Comparison of ENCODE assay signal across 15 cellular contexts in genomic region chr1:40659649-40659947, GRCh38. TPM values are rescaled to one million over a fixed set of nuclear protein-coding genes. Genes with fewer than 3 reads are reported as not detected.
DNase-seq lines count a peak whose midpoint lies in the region; ATAC-seq, FAIRE-seq and TF ChIP-seq lines count a peak whose summit lies in the region.
"Had no signal": no experiment of that assay in that cellular context is flagged by ENCODE, and none has a peak within 500 bp of the region (broad histone marks: within the 10 kb centered on the region; RNA-seq: fewer than 3 reads in every experiment).

No MANE protein-coding gene starts in this region.

- DNase-seq in cardiac muscle cell (ENCODE audit: low read depth in 1 of 2, low spot score in 1 of 2): peak in 1 of 2 donors; percentile 12
- no peak for DNase-seq in left ventricle myocardium inferior
- no peak for DNase-seq in endodermal cell
- no peak for DNase-seq in H54 (ENCODE audit: insufficient read length, low spot score)
- DNase-seq in WTC11 (ENCODE audit: low spot score): no peak
- DNase-seq: AML-193; C1 segment of cervical spinal cord; Calu3; CD4-positive, alpha-beta T cell; DMS 273 treated with DMSO at 0.1 percent for 48 hours; H7 had no signal

- TF ChIP-seq CTCF in cardiac muscle cell (IDR thresholded peaks at IDR 0.05; ENCODE audit: low read depth, low read length) (no peak), left ventricle myocardium inferior (IDR thresholded peaks at IDR 0.05; ENCODE audit: borderline replicate concordance) (no peak), Loucy (conservative IDR thresholded peaks at IDR 0.05; ENCODE audit: low read length) (no peak), endodermal cell (conservative IDR thresholded peaks at IDR 0.05) (no peak), WTC11 (IDR thresholded peaks at IDR 0.05) (no peak)

- ATAC-seq in GM18873 (IDR thresholded peaks at IDR 0.05; ENCODE audit: low FRiP score, unreplicated experiment) (no peak), WTC11 (no peak)

- H3K36me3 Mint-ChIP-seq in endodermal cell (ENCODE audit: low read depth) (no peaks in the 10 kb centered on the region), WTC11 (no peaks in the 10 kb centered on the region)

- H3K4me3 ChIP-seq in cardiac muscle cell (no peak overlapping the region), left ventricle myocardium inferior (no peak overlapping the region), Loucy (ENCODE audit: low read length, poor library complexity, severe bottlenecking) (no peak overlapping the region), endodermal cell (ENCODE audit: low read length) (no peak overlapping the region), mesodermal cell (ENCODE audit: extremely low read depth, insufficient read depth, low read length, poor library complexity, severe bottlenecking) (no peak overlapping the region)

- intact Hi-C loops in left ventricle myocardium inferior (cut with micrococcal nuclease): no loop called here

- no peaks in the 10 kb centered on the region for H3F3A ChIP-seq in Loucy (ENCODE audit: low read depth)

- peaks cover 12% of the 10 kb centered on the region for H4K20me1 ChIP-seq in Loucy (ENCODE audit: insufficient read depth, low read length, poor library complexity, severe bottlenecking)

- POLR2A ChIA-PET in WTC11 (lab: Charles Lee): no interaction called here

- H3K27me3 Mint-ChIP-seq in endodermal cell (ENCODE audit: insufficient read depth) (peaks cover 5% of the 10 kb centered on the region), WTC11 (ENCODE audit: low read depth) (no peaks in the 10 kb centered on the region)

- H3K9me2 ChIP-seq in Loucy (replicated peaks; ENCODE audit: low read depth, low read length): no peaks in the 10 kb centered on the region

- FAIRE-seq in H54 (lab: Jason Lieb, UNC): no peak

- H3K27ac ChIP-seq in cardiac muscle cell: peak overlapping the region; percentile 97
- no peak overlapping the region for H3K27ac ChIP-seq in left ventricle myocardium inferior (replicated peaks)
- peak overlapping the region; percentile 32 for H3K27ac ChIP-seq in endodermal cell (ENCODE audit: low read depth, low read length)
- peak overlapping the region; percentile 3 for H3K27ac ChIP-seq in mesodermal cell (ENCODE audit: low read depth, low read length, severe bottlenecking)
- H3K27ac ChIP-seq: 22Rv1 had no signal

- peaks cover 42% of the 10 kb centered on the region; the same call in 1 of the 2 replicates for H3K79me2 ChIP-seq in Loucy (ENCODE audit: insufficient read depth, low read length)

- H3K4me1 Mint-ChIP-seq in endodermal cell (peaks cover 17% of the 10 kb centered on the region), WTC11 (peaks cover 28% of the 10 kb centered on the region)

- H3K27ac Mint-ChIP-seq in endodermal cell (no peak overlapping the region), WTC11 (no peak overlapping the region)
- H3K27ac Mint-ChIP-seq: CD4-positive, alpha-beta T cell had no signal

- H3K4me2 ChIP-seq in Loucy (ENCODE audit: low read depth, low read length, poor library complexity, severe bottlenecking): peak overlapping the region; percentile 26

- no peak overlapping the region for H2AFZ ChIP-seq in Loucy (ENCODE audit: low read length)

- TF ChIP-seq POLR2A in H54 (IDR thresholded peaks at IDR 0.05; ENCODE audit: low read depth, low read length): no peak

- H3K9ac ChIP-seq in Loucy (ENCODE audit: low read depth, low read length, poor library complexity, severe bottlenecking): no peak overlapping the region
- no peak overlapping the region for H3K9ac ChIP-seq in endodermal cell (ENCODE audit: extremely low read depth, low read length, poor library complexity, severe bottlenecking)

- H3K27me3 ChIP-seq in cardiac muscle cell: no peaks in the 10 kb centered on the region
- H3K27me3 ChIP-seq in left ventricle myocardium inferior (ENCODE audit: low read depth): no peaks in the 10 kb centered on the region
- H3K27me3 ChIP-seq in Loucy (ENCODE audit: insufficient read depth, low read length, poor library complexity, severe bottlenecking): no peaks in the 10 kb centered on the region
- H3K27me3 ChIP-seq in endodermal cell (ENCODE audit: control insufficient read depth, insufficient read depth, low read length, poor library complexity, severe bottlenecking): no peaks in the 10 kb centered on the region

- H3K9me3 Mint-ChIP-seq in endodermal cell (no peaks in the 10 kb centered on the region), WTC11 (no peaks in the 10 kb centered on the region)
- H3K9me3 Mint-ChIP-seq: CD4-positive, alpha-beta T cell had no signal

- H3K4me3 Mint-ChIP-seq in endodermal cell (no peak overlapping the region), WTC11 (no peak overlapping the region)
- H3K4me3 Mint-ChIP-seq: CD4-positive, alpha-beta T cell had no signal

- peaks cover 62% of the 10 kb centered on the region for H3K4me1 ChIP-seq in cardiac muscle cell (ENCODE audit: low read depth)
- H3K4me1 ChIP-seq in left ventricle myocardium inferior: peaks cover 9% of the 10 kb centered on the region
- peaks cover 48% of the 10 kb centered on the region for H3K4me1 ChIP-seq in Loucy (ENCODE audit: insufficient read depth, low read length, poor library complexity, severe bottlenecking)
- H3K4me1 ChIP-seq in endodermal cell (ENCODE audit: control insufficient read depth, insufficient read depth, low read length): peaks cover 6% of the 10 kb centered on the region
- peaks cover 12% of the 10 kb centered on the region for H3K4me1 ChIP-seq in mesodermal cell (ENCODE audit: control insufficient read depth, insufficient read depth, low read length, poor library complexity, severe bottlenecking)

- 85 to 86% methylated on average over 7 of the region's 7 CpGs for WGBS in endodermal cell (ENCODE audit: insufficient coverage in 1 of 2, insufficient read length in 1 of 2), 2 experiments
- WGBS in mesodermal cell (ENCODE audit: insufficient coverage in 2 of 2), 2 experiments: 78 to 80% methylated on average over 5 to 7 of the region's 7 CpGs

- CTCF ChIA-PET in WTC11 (lab: Charles Lee): interaction anchor here (0.6 to 1.9 kb wide), 8 partner anchors 8 to 69 kb away, joined by 3 to 9 read pairs (median 5); no protein-coding TSS in a partner anchor

- H3K9me3 ChIP-seq in cardiac muscle cell (ENCODE audit: low read depth) (no peaks in the 10 kb centered on the region), left ventricle myocardium inferior (replicated peaks) (no peaks in the 10 kb centered on the region), Loucy (ENCODE audit: insufficient read depth, low read depth, low read length) (no peaks in the 10 kb centered on the region), endodermal cell (ENCODE audit: control insufficient read depth, low read length) (no peaks in the 10 kb centered on the region), mesodermal cell (ENCODE audit: control insufficient read depth, low read length) (no peaks in the 10 kb centered on the region)

- H3K36me3 ChIP-seq in cardiac muscle cell (no peaks in the 10 kb centered on the region), left ventricle myocardium inferior (no peaks in the 10 kb centered on the region), Loucy (ENCODE audit: insufficient read depth, low read length) (no peaks in the 10 kb centered on the region), endodermal cell (ENCODE audit: control insufficient read depth, insufficient read depth, low read length) (no peaks in the 10 kb centered on the region), mesodermal cell (ENCODE audit: control insufficient read depth, insufficient read depth, low read length) (no peaks in the 10 kb centered on the region)

TF ChIP-seq in WTC11, 78 proteins besides CTCF, POLR2A, EP300 and RAD21 (continues in another document):
- TF ChIP-seq CREM (CRISPR knock-in tag; IDR thresholded peaks at IDR 0.05) (no peak), GRHL2 (CRISPR knock-in tag; IDR thresholded peaks at IDR 0.05; ENCODE audit: insufficient replicate concordance, severe bottlenecking) (no peak), CREB1 (CRISPR knock-in tag; IDR thresholded peaks at IDR 0.05) (no peak), RORB (CRISPR knock-in tag; IDR thresholded peaks at IDR 0.05) (no peak), SP1 (CRISPR knock-in tag; conservative IDR thresholded peaks at IDR 0.05) (no peak), TEAD4 (CRISPR knock-in tag; IDR thresholded peaks at IDR 0.05) (no peak)
- TF ChIP-seq, protein P1, sequence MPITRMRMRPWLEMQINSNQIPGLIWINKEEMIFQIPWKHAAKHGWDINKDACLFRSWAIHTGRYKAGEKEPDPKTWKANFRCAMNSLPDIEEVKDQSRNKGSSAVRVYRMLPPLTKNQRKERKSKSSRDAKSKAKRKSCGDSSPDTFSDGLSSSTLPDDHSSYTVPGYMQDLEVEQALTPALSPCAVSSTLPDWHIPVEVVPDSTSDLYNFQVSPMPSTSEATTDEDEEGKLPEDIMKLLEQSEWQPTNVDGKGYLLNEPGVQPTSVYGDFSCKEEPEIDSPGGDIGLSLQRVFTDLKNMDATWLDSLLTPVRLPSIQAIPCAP (CRISPR knock-in tag; IDR thresholded peaks at IDR 0.05): no peak

RNA-seq across cellular contexts. Expression of gene RIMS3, which starts 5.9 kb away (rescaled TPM):
- total RNA-seq in cardiac muscle cell (33.0 and 39.3 TPM in 2 replicates), left ventricle myocardium inferior (0.74 TPM), endodermal cell (10 to 100 TPM in 1 of 2 donors, 1 to 10 TPM in 1; 8.0 to 12.0 TPM), WTC11 (2021) (19.8 to 19.9 TPM (median 19.8 TPM) in 3 replicates)
- polyA plus RNA-seq in cardiac muscle cell: 29.1 and 29.7 TPM in 2 replicates
- polyA plus RNA-seq in endodermal cell (2013, experiment 1 of 2): 27.7 TPM
- 24.1 TPM for polyA plus RNA-seq in endodermal cell (2013, experiment 2 of 2)
- polyA plus RNA-seq in mesodermal cell (2013, experiment 1 of 2): 8.8 TPM
- 8.2 TPM for polyA plus RNA-seq in mesodermal cell (2013, experiment 2 of 2)

RNA-seq across cellular contexts. Expression of gene NFYC, which starts 31.9 kb away (rescaled TPM):
- total RNA-seq in cardiac muscle cell (124 and 130 TPM in 2 replicates), left ventricle myocardium inferior (62.2 TPM), endodermal cell (10 to 100 TPM; 43.6 to 59.0 TPM), WTC11 (2021) (46.5 to 47.5 TPM (median 47.4 TPM) in 3 replicates)
- polyA plus RNA-seq in cardiac muscle cell: 143 and 149 TPM in 2 replicates
- 55.3 TPM for polyA plus RNA-seq in endodermal cell (2013, experiment 1 of 2)
- 47.4 TPM for polyA plus RNA-seq in endodermal cell (2013, experiment 2 of 2)
- 44.9 TPM for polyA plus RNA-seq in mesodermal cell (2013, experiment 1 of 2)
- 35.5 TPM for polyA plus RNA-seq in mesodermal cell (2013, experiment 2 of 2)
